Comparison of ENCODE assay signal across 2 cellular contexts in genomic region chr15:98583758-98584157, GRCh38.
TF ChIP-seq lines count a peak whose summit lies in the region.

No MANE protein-coding gene starts in this region.

TF ChIP-seq in HEK293T, 16 proteins besides CTCF, POLR2A, EP300 and RAD21 (continued from another document):
- TF ChIP-seq PKNOX1 (IDR thresholded peaks at IDR 0.05): peak; percentile 91
TF ChIP-seq in HEK293T: peak in this region for 1.

TF ChIP-seq in H1, 55 proteins besides CTCF, POLR2A, EP300 and RAD21 (continued from another document):
- TF ChIP-seq POU5F1 (IDR thresholded peaks at IDR 0.05; ENCODE audit: low read depth, low read length) (no peak), RFX5 (IDR thresholded peaks at IDR 0.05; ENCODE audit: borderline replicate concordance, low read depth, low read length) (no peak), HDAC6 (IDR thresholded peaks at IDR 0.05; ENCODE audit: low read depth, low read length) (no peak), JUND (IDR thresholded peaks at IDR 0.05; ENCODE audit: low read length) (no peak), RNF2 (IDR thresholded peaks at IDR 0.05; ENCODE audit: borderline replicate concordance, low read depth, low read length, missing control alignments, poor library complexity, severe bottlenecking) (no peak), E2F6 (IDR thresholded peaks at IDR 0.05) (no peak), SIN3A (conservative IDR thresholded peaks at IDR 0.05 in 1 of 2, IDR thresholded peaks at IDR 0.05 in 1 of 2; ENCODE audit: low read depth in 1 of 2, low read length in 2 of 2) (no peak), KDM5A (IDR thresholded peaks at IDR 0.05; ENCODE audit: low read length) (no peak), NANOG (IDR thresholded peaks at IDR 0.05; ENCODE audit: insufficient read depth, low read depth, low read length, poor library complexity, severe bottlenecking) (no peak), TAF7 (optimal IDR thresholded peaks at IDR 0.05; ENCODE audit: borderline replicate concordance, low read depth, low read length) (no peak), NRF1 (IDR thresholded peaks at IDR 0.05; ENCODE audit: low read depth, low read length) (no peak), POLR2AphosphoS5 (IDR thresholded peaks at IDR 0.05; ENCODE audit: low read depth, low read length) (no peak), ASH2L (IDR thresholded peaks at IDR 0.05; ENCODE audit: low read length) (no peak), EZH2 (IDR thresholded peaks at IDR 0.05; ENCODE audit: low read depth, low read length, severe bottlenecking) (no peak)
